19 cellular contexts compared by ENCODE assay signal in genomic region chr15:22265056-22265945, GRCh38.
DNase-seq lines count a peak whose midpoint lies in the region; ATAC-seq, FAIRE-seq and TF ChIP-seq lines count a peak whose summit lies in the region.
"Had no signal": no experiment of that assay in that cellular context is flagged by ENCODE, and none has a peak within 500 bp of the region (broad histone marks: within the 10 kb centered on the region; RNA-seq: fewer than 3 reads in every experiment).

No MANE protein-coding gene starts in this region.

- FAIRE-seq in A549 (lab: Jason Lieb, UNC) = no peak
- FAIRE-seq: colon had no signal

- no peak for DNase-seq in SK-N-SH
- DNase-seq in A549 (ENCODE audit: low read depth in 1 of 2, low spot score in 1 of 2) = no peak
- DNase-seq in activated CD4-positive, alpha-beta memory T cell treated with anti-CD3 and anti-CD28 coated beads, Interleukin-2, amount 10 ng/mL, durations not matched to agents 7 days and 5 days = peak; percentile 26
- no peak for DNase-seq in lower lobe of right lung
- no peak for DNase-seq in NCI-H345 treated with DMSO at 0.1 percent for 48 hours (lab: John Stamatoyannopoulos, UW; ENCODE audit: unreplicated experiment)
- DNase-seq: IMR-90, kidney glomerular epithelial cell, midbrain, NCI-H187 treated with DMSO at 0.1 percent for 48 hours, NCI-H510A treated with DMSO at 0.1 percent for 48 hours had no signal

- no peaks in the 10 kb centered on the region for H3F3A ChIP-seq in SK-N-SH (replicated peaks; ENCODE audit: insufficient read depth)

- ATAC-seq in SK-N-SH treated with all-trans-retinoic acid at 6 μM for 48 hours (no peak), A549 (no peak), lower lobe of right lung (no peak), HG03095 (IDR thresholded peaks at IDR 0.05; ENCODE audit: unreplicated experiment) (no peak), GM18502 (IDR thresholded peaks at IDR 0.05; ENCODE audit: poor library complexity, unreplicated experiment) (no peak)

- no peaks in the 10 kb centered on the region for H3K36me3 ChIP-seq in SK-N-SH (replicated peaks in 1 of 2; ENCODE audit: control insufficient read depth in 1 of 2, insufficient read depth in 2 of 2, low read length in 1 of 2)
- no peaks in the 10 kb centered on the region for H3K36me3 ChIP-seq in lower lobe of right lung
- H3K36me3 ChIP-seq: neutrophil, right atrium auricular region, thyroid gland had no signal

- TF ChIP-seq EP300 in SK-N-SH (IDR thresholded peaks at IDR 0.05; ENCODE audit: borderline replicate concordance in 1 of 2, low read depth in 1 of 2, low read length in 1 of 2) (no peak), A549 (IDR thresholded peaks at IDR 0.05) (no peak)

- 0 out of 2 replicates have a peak overlapping the region, but pooled peaks have one; percentile 12 for H3K4me2 ChIP-seq in SK-N-SH
- 0 out of 3 replicates have a peak overlapping the region, but pooled peaks have one; percentile 9 for H3K4me2 ChIP-seq in A549

- H3K4me3 Mint-ChIP-seq in activated CD4-positive, alpha-beta memory T cell treated with anti-CD3 and anti-CD28 coated beads, Interleukin-2, amount 10 ng/mL, durations not matched to agents 7 days and 5 days = no peak overlapping the region
- H3K4me3 Mint-ChIP-seq: activated naive CD4-positive, alpha-beta T cell treated with anti-CD3 and anti-CD28 coated beads, Interleukin-2, amount 50 U/mL, for 24 hours had no signal

- no peaks in the 10 kb centered on the region for H3K27me3 ChIP-seq in SK-N-SH (ENCODE audit: insufficient read depth)
- no peaks in the 10 kb centered on the region for H3K27me3 ChIP-seq in lower lobe of right lung (ENCODE audit: low read depth)
- H3K27me3 ChIP-seq: neutrophil, right atrium auricular region, thyroid gland had no signal

- no peak overlapping the region for H3K27ac Mint-ChIP-seq in activated CD4-positive, alpha-beta memory T cell treated with anti-CD3 and anti-CD28 coated beads, Interleukin-2, amount 10 ng/mL, durations not matched to agents 7 days and 5 days
- H3K27ac Mint-ChIP-seq: activated naive CD4-positive, alpha-beta T cell treated with anti-CD3 and anti-CD28 coated beads, Interleukin-2, amount 50 U/mL, for 24 hours had no signal

- 0 out of 2 replicates have a peak, but pooled peaks cover 3% of the 10 kb centered on the region for H4K20me1 ChIP-seq in SK-N-SH (ENCODE audit: insufficient read depth)

- H3K4me1 Mint-ChIP-seq in activated CD4-positive, alpha-beta memory T cell treated with anti-CD3 and anti-CD28 coated beads, Interleukin-2, amount 10 ng/mL, durations not matched to agents 7 days and 5 days = peaks cover 10% of the 10 kb centered on the region

- H3K27me3 Mint-ChIP-seq in activated CD4-positive, alpha-beta memory T cell treated with anti-CD3 and anti-CD28 coated beads, Interleukin-2, amount 10 ng/mL, durations not matched to agents 7 days and 5 days = no peaks in the 10 kb centered on the region

- H2AFZ ChIP-seq in SK-N-SH (ENCODE audit: low read depth) = no peak overlapping the region

- no peaks in the 10 kb centered on the region for H3K9me3 Mint-ChIP-seq in activated CD4-positive, alpha-beta memory T cell treated with anti-CD3 and anti-CD28 coated beads, Interleukin-2, amount 10 ng/mL, durations not matched to agents 7 days and 5 days
- H3K9me3 Mint-ChIP-seq: activated naive CD4-positive, alpha-beta T cell treated with anti-CD3 and anti-CD28 coated beads, Interleukin-2, amount 50 U/mL, for 24 hours had no signal

- no peak overlapping the region for H3K27ac ChIP-seq in SK-N-SH (ENCODE audit: low read depth in 2 of 2, low read length in 1 of 2)
- H3K27ac ChIP-seq in A549 = no peak overlapping the region
- H3K27ac ChIP-seq in lower lobe of right lung = peak overlapping the region; percentile 33
- H3K27ac ChIP-seq: 22Rv1, neutrophil, right atrium auricular region, thyroid gland had no signal

- WGBS in SK-N-SH (ENCODE audit: low lambda C conversion rate) = 37% methylated on average over 17 of the region's 19 CpGs
- WGBS in A549 (ENCODE audit: missing lambda C conversion rate) = 37% methylated on average over 19 of the region's 19 CpGs

- H3K4me3 ChIP-seq in SK-N-SH (ENCODE audit: low read depth in 2 of 2, low read length in 1 of 2) (no peak overlapping the region), A549 (no peak overlapping the region), lower lobe of right lung (no peak overlapping the region)
- H3K4me3 ChIP-seq: right atrium auricular region, thyroid gland had no signal

- H3K9me3 ChIP-seq in SK-N-SH = no peaks in the 10 kb centered on the region
- H3K9me3 ChIP-seq in A549 = peaks cover 3% of the 10 kb centered on the region; the same call in 1 of the 3 replicates
- H3K9me3 ChIP-seq in lower lobe of right lung = no peaks in the 10 kb centered on the region
- H3K9me3 ChIP-seq: neutrophil, right atrium auricular region, thyroid gland had no signal

- no peaks in the 10 kb centered on the region for H3K79me2 ChIP-seq in SK-N-SH (ENCODE audit: insufficient read depth)

- no peak for TF ChIP-seq POLR2A in A549 (IDR thresholded peaks at IDR 0.05; ENCODE audit: low read length)

- H3K9me2 ChIP-seq in SK-N-SH = no peaks in the 10 kb centered on the region

- TF ChIP-seq RAD21 in SK-N-SH (IDR thresholded peaks at IDR 0.05; ENCODE audit: low read length) (no peak), A549 (conservative IDR thresholded peaks at IDR 0.05 in 1 of 2, IDR thresholded peaks at IDR 0.05 in 1 of 2) (no peak)

- intact Hi-C loops in lower lobe of right lung (cut with DNase I) = no loop called here

- POLR2A ChIA-PET in SK-N-SH (lab: Yijun Ruan, JAX) = no interaction called here
- POLR2A ChIA-PET in A549 (lab: Yijun Ruan, JAX) = no interaction called here
- POLR2A ChIA-PET in activated CD4-positive, alpha-beta memory T cell treated with anti-CD3 and anti-CD28 coated beads, Interleukin-2, amount 10 ng/mL, durations not matched to agents 7 days and 5 days (lab: Charles Lee) = interaction anchor here (0.6 to 1.6 kb wide), 2 partner anchors 44 to 1857 kb away, joined by 3 to 8 read pairs; no protein-coding TSS in a partner anchor

- H3K4me1 ChIP-seq in SK-N-SH (ENCODE audit: control insufficient read depth in 1 of 2, insufficient read depth in 2 of 2, low read depth in 1 of 2, low read length in 1 of 2) (peaks cover 0 to 27% of the 10 kb centered on the region in 2 experiments; a peak in 1 of 4 replicates), A549 (peaks cover 28% of the 10 kb centered on the region; the same call in 2 of the 3 replicates), lower lobe of right lung (no peaks in the 10 kb centered on the region)
- H3K4me1 ChIP-seq: right atrium auricular region, thyroid gland had no signal

- H3K36me3 Mint-ChIP-seq in activated CD4-positive, alpha-beta memory T cell treated with anti-CD3 and anti-CD28 coated beads, Interleukin-2, amount 10 ng/mL, durations not matched to agents 7 days and 5 days (ENCODE audit: low read depth) = no peaks in the 10 kb centered on the region
- H3K36me3 Mint-ChIP-seq: activated naive CD4-positive, alpha-beta T cell treated with anti-CD3 and anti-CD28 coated beads, Interleukin-2, amount 50 U/mL, for 24 hours had no signal

- CTCF ChIA-PET in SK-N-SH (lab: Yijun Ruan, JAX) (no interaction called here), A549 (lab: Yijun Ruan, JAX) (interaction anchor here (0.5 to 1.6 kb wide), 3 partner anchors 16 to 1901 kb away, joined by 3 to 4 read pairs (median 3); no protein-coding TSS in a partner anchor)
- CTCF ChIA-PET in activated CD4-positive, alpha-beta memory T cell treated with anti-CD3 and anti-CD28 coated beads, Interleukin-2, amount 10 ng/mL, durations not matched to agents 7 days and 5 days (lab: Charles Lee) = interaction anchor here (0.7 to 3.5 kb wide), 2 partner anchors 43 to 1911 kb away, joined by 3 to 14 read pairs; no protein-coding TSS in a partner anchor

- no peak overlapping the region for H3K9ac ChIP-seq in SK-N-SH

- TF ChIP-seq CTCF in SK-N-SH (IDR thresholded peaks at IDR 0.05) (no peak), A549 (IDR thresholded peaks at IDR 0.05) (no peak), lower lobe of right lung (IDR thresholded peaks at IDR 0.05) (no peak)

TF ChIP-seq in SK-N-SH, 30 proteins besides CTCF, POLR2A, EP300 and RAD21 (continues in another document):
- TF ChIP-seq, protein P1, sequence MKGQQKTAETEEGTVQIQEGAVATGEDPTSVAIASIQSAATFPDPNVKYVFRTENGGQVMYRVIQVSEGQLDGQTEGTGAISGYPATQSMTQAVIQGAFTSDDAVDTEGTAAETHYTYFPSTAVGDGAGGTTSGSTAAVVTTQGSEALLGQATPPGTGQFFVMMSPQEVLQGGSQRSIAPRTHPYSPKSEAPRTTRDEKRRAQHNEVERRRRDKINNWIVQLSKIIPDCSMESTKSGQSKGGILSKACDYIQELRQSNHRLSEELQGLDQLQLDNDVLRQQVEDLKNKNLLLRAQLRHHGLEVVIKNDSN (IDR thresholded peaks at IDR 0.05; ENCODE audit: borderline replicate concordance, low read depth) = no peak
- TF ChIP-seq RFX5 (IDR thresholded peaks at IDR 0.05; ENCODE audit: low read length) (no peak), NFIC (IDR thresholded peaks at IDR 0.05; ENCODE audit: borderline replicate concordance) (no peak), JUND (IDR thresholded peaks at IDR 0.05) (no peak)

TF ChIP-seq in SK-N-SH treated with all-trans-retinoic acid at 6 μM for 48 hours, 23 proteins besides CTCF, POLR2A, EP300 and RAD21 (continues in another document):
- no peak for TF ChIP-seq ZNF8 (CRISPR knock-in tag; IDR thresholded peaks at IDR 0.05)
- no peak for TF ChIP-seq ZNF70 (CRISPR knock-in tag; IDR thresholded peaks at IDR 0.05)

TF ChIP-seq in A549, 52 proteins besides CTCF, POLR2A, EP300 and RAD21:
- no peak for TF ChIP-seq HOXA7 (CRISPR knock-in tag; IDR thresholded peaks at IDR 0.05)
- TF ChIP-seq MAX (IDR thresholded peaks at IDR 0.05) = no peak
